8 cellular contexts compared by ENCODE assay signal in the genomic region with DNA sequence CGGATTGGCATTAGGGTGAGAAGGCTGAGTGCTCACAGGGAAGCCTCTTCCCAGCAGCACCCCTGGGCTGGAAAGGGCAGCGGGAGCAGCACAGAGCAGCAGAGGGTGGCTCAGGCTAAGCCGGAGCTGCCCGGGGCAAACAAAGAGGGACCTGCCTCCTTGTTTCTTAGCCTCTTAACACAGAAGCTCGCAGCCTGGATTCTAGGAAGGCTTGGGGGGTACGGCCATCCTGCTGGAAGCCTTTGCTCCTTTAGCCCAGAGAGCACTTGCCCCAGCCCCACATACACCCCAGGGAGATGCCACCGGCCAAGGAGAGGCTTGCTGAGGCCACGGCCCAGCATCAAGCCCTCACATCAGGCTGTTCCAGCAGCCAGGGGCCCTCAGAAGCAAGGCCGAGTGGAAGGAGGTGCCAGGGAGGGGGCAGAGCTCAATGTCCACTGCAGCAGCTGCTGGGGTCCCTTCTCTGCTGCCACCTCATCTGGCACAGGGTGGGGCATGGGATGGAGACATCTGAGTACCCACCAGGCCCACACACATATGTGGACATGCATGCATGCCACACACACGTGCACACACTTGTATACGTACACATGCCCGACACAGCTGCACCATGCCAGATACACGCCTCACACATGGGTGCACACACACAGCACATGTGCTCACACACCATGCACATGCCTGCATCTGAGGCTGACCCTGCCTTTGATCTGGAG. TPM values are rescaled to one million over a fixed set of nuclear protein-coding genes. Genes with fewer than 3 reads are reported as not detected.
DNase-seq lines count a peak whose midpoint lies in the region; ATAC-seq and TF ChIP-seq lines count a peak whose summit lies in the region.
"Had no signal": no experiment of that assay in that cellular context is flagged by ENCODE, and none has a peak within 500 bp of the region (broad histone marks: within the 10 kb centered on the region; RNA-seq: fewer than 3 reads in every experiment).

No MANE protein-coding gene starts in this region.

- H3K27ac ChIP-seq in cingulate gyrus (ENCODE audit: low read depth, low read length) (peak overlapping the region; percentile 65), lung (ENCODE audit: low read depth in 1 of 2, low read length in 1 of 2) (peak overlapping the region; percentile 66 to 83), thoracic aorta (peak overlapping the region; percentile 77 to 87)

- H3K9me3 ChIP-seq in lung (ENCODE audit: control insufficient read depth in 2 of 2, insufficient read depth in 1 of 2, low read length in 1 of 2) (no peaks in the 10 kb centered on the region), thoracic aorta (no peaks in the 10 kb centered on the region)

- DNase-seq in NCI-H226 (peak; percentile 63), lung (ENCODE audit: low spot score) (no peak), thoracic aorta (ENCODE audit: low spot score) (no peak), NCI-H2107 treated with DMSO at 0.1 percent for 48 hours (lab: John Stamatoyannopoulos, UW; ENCODE audit: unreplicated experiment) (no peak), occipital lobe (lab: John Stamatoyannopoulos, UW) (no peak), NCI-H774 (lab: John Stamatoyannopoulos, UW) (no peak)
- DNase-seq: NCI-H526 had no signal

- WGBS in lung, 2 donors: 69 to 82% methylated on average over 13 of the region's 13 CpGs

- peak; percentile 16 for ATAC-seq in lung (ENCODE audit: insufficient read depth, low FRiP score)
- peak; percentile 8 for ATAC-seq in thoracic aorta (ENCODE audit: insufficient number of reproducible peaks, low FRiP score, low read depth)

- H3K4me1 ChIP-seq in lung (ENCODE audit: control insufficient read depth in 2 of 2, insufficient read depth in 2 of 2, low read length in 2 of 2) (peaks cover 0 to 17% of the 10 kb centered on the region in 2 donors), thoracic aorta (ENCODE audit: control insufficient read depth in 1 of 2, low read depth in 2 of 2) (peaks cover 22 to 38% of the 10 kb centered on the region in 2 donors)

- TF ChIP-seq CTCF in lung (IDR thresholded peaks at IDR 0.05; ENCODE audit: control extremely low read depth, extremely low read depth): no peak
- no peak for TF ChIP-seq CTCF in thoracic aorta (IDR thresholded peaks at IDR 0.05)

- H3K27me3 ChIP-seq in lung (ENCODE audit: control insufficient read depth, insufficient read depth) (no peaks in the 10 kb centered on the region), thoracic aorta (replicated peaks; ENCODE audit: insufficient read depth) (no peaks in the 10 kb centered on the region)

- no peaks in the 10 kb centered on the region for H3K36me3 ChIP-seq in lung (ENCODE audit: control insufficient read depth in 2 of 2, insufficient read depth in 2 of 2, low read length in 2 of 2)
- H3K36me3 ChIP-seq in thoracic aorta: no peaks in the 10 kb centered on the region

- H3K4me3 ChIP-seq in lung (no peak overlapping the region), thoracic aorta (peak overlapping the region; percentile 46)

RNA-seq across cellular contexts. Expression of a gene that starts 20.3 kb away (rescaled TPM):
- 100 to 1,000 TPM in 1 of 2 donors, 10 to 100 TPM in 1; 31.6 to 106 TPM for total RNA-seq in lung
- polyA plus RNA-seq in lung: 100 to 1,000 TPM in 1 of 2 donors, 10 to 100 TPM in 1; 21.0 to 105 TPM
- 10 to 100 TPM; 15.2 to 18.4 TPM for total RNA-seq in thoracic aorta
- total RNA-seq in occipital lobe: 3.3 TPM

RNA-seq across cellular contexts. Expression of a gene that starts 56.3 kb away (rescaled TPM):
- 100 to 1,000 TPM; 121 to 204 TPM for total RNA-seq in lung
- 100 to 1,000 TPM; 126 to 150 TPM for polyA plus RNA-seq in lung
- 100 to 1,000 TPM; 132 to 256 TPM for total RNA-seq in thoracic aorta
- total RNA-seq in occipital lobe: 237 TPM
